1 cellular context compared by ENCODE assay signal in the genomic region with DNA sequence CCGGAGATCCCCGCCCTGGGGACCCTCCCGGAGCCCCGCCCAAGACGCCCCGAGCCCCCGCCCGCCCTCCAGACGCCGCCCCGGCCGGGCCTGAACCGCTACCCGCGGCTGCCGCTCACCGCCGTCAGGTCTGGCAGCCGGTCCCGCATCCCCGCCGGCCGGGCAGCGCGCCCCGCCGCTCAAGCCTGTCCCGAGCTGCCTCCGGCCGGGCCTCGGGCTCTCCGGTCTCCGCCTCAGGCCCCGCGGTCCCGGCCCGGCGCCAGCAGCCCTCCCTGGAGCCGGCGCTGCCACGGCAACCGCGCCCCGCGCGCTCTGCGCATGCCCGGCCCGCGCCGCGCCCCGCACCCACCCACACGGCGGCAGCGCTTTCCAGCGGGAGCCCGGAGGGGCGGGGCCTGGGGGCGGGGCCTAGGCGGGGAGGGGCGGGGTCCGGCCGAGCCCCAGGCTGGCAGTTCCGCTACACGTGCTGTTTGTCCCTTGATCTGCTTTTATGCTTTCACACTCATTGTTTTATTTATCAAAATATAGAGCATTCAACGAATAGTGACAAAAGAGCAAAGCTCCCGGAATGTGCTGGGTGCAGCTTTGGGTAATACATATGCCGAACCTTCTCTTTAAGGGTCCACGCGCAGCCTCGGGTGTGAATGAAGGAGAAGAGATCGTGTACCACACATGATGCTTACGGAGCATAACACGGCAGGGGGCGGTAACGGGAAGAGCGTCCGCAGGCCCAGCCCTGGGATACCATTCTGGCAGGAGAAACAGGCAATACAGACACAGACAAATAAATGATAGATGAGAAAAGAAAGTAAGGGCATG.
TF ChIP-seq lines count a peak whose summit lies in the region.

A gene (minus strand): TSS at position 300 of the 819 bp plus-strand sequence. CDS start 151 bp downstream, at position 149.

TF ChIP-seq in K562, 482 proteins besides CTCF, POLR2A, EP300 and RAD21 (continued from another document and continues in another):
- TF ChIP-seq, protein P1, sequence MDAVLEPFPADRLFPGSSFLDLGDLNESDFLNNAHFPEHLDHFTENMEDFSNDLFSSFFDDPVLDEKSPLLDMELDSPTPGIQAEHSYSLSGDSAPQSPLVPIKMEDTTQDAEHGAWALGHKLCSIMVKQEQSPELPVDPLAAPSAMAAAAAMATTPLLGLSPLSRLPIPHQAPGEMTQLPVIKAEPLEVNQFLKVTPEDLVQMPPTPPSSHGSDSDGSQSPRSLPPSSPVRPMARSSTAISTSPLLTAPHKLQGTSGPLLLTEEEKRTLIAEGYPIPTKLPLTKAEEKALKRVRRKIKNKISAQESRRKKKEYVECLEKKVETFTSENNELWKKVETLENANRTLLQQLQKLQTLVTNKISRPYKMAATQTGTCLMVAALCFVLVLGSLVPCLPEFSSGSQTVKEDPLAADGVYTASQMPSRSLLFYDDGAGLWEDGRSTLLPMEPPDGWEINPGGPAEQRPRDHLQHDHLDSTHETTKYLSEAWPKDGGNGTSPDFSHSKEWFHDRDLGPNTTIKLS (IDR thresholded peaks at IDR 0.05; ENCODE audit: borderline replicate concordance, low read depth) = peak; percentile 68
- TF ChIP-seq ARID2 (IDR thresholded peaks at IDR 0.05) = no peak; the same call in 1 of the 2 replicates
- TF ChIP-seq, protein P2, sequence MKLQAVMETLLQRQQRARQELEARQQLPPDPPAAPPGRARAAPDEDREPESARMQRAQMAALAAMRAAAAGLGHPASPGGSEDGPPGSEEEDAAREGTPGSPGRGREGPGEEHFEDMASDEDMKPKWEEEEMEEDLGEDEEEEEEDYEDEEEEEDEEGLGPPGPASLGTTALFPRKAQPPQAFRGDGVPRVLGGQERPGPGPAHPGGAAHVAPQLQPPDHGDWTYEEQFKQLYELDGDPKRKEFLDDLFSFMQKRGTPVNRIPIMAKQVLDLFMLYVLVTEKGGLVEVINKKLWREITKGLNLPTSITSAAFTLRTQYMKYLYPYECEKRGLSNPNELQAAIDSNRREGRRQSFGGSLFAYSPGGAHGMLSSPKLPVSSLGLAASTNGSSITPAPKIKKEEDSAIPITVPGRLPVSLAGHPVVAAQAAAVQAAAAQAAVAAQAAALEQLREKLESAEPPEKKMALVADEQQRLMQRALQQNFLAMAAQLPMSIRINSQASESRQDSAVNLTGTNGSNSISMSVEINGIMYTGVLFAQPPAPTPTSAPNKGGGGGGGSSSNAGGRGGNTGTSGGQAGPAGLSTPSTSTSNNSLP (IDR thresholded peaks at IDR 0.05; ENCODE audit: borderline replicate concordance, low read depth, low read length) = peak; percentile 55; the same call in 1 of the 2 replicates
- TF ChIP-seq RNF2 (IDR thresholded peaks at IDR 0.05) = peak; percentile 59; the same call in 1 of the 2 replicates
- 0 out of 2 replicates have a peak, but pooled peaks have one; percentile 35 for TF ChIP-seq SIN3B (IDR thresholded peaks at IDR 0.05; ENCODE audit: low read depth)
- no peak for TF ChIP-seq ZC3H8 (IDR thresholded peaks at IDR 0.05)
- peak; percentile 3 for TF ChIP-seq TAF1 (IDR thresholded peaks at IDR 0.05; ENCODE audit: control insufficient read depth, extremely low read depth, insufficient read depth, low read length, severe bottlenecking)
- TF ChIP-seq, protein P3, sequence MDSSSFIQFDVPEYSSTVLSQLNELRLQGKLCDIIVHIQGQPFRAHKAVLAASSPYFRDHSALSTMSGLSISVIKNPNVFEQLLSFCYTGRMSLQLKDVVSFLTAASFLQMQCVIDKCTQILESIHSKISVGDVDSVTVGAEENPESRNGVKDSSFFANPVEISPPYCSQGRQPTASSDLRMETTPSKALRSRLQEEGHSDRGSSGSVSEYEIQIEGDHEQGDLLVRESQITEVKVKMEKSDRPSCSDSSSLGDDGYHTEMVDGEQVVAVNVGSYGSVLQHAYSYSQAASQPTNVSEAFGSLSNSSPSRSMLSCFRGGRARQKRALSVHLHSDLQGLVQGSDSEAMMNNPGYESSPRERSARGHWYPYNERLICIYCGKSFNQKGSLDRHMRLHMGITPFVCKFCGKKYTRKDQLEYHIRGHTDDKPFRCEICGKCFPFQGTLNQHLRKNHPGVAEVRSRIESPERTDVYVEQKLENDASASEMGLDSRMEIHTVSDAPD (CRISPR knock-in tag; IDR thresholded peaks at IDR 0.05) = no peak
- peak; percentile 62; the same call in 1 of the 2 replicates for TF ChIP-seq TOE1 (IDR thresholded peaks at IDR 0.05; ENCODE audit: borderline replicate concordance)
- TF ChIP-seq TOE1 (CRISPR knock-in tag; IDR thresholded peaks at IDR 0.05; ENCODE audit: borderline replicate concordance, low read depth) = no peak
- TF ChIP-seq, protein P4, sequence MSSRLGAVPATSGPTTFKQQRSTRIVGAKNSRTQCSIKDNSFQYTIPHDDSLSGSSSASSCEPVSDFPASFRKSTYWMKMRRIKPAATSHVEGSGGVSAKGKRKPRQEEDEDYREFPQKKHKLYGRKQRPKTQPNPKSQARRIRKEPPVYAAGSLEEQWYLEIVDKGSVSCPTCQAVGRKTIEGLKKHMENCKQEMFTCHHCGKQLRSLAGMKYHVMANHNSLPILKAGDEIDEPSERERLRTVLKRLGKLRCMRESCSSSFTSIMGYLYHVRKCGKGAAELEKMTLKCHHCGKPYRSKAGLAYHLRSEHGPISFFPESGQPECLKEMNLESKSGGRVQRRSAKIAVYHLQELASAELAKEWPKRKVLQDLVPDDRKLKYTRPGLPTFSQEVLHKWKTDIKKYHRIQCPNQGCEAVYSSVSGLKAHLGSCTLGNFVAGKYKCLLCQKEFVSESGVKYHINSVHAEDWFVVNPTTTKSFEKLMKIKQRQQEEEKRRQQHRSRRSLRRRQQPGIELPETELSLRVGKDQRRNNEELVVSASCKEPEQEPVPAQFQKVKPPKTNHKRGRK (tag; IDR thresholded peaks at IDR 0.05) = no peak
- TF ChIP-seq MTF1 (CRISPR knock-in tag; IDR thresholded peaks at IDR 0.05; ENCODE audit: borderline replicate concordance) = no peak
- TF ChIP-seq COPS2 (conservative IDR thresholded peaks at IDR 0.05) = no peak
- TF ChIP-seq MXI1 (IDR thresholded peaks at IDR 0.05; ENCODE audit: low read depth, low read length) = peak; percentile 89
- TF ChIP-seq, protein P5, sequence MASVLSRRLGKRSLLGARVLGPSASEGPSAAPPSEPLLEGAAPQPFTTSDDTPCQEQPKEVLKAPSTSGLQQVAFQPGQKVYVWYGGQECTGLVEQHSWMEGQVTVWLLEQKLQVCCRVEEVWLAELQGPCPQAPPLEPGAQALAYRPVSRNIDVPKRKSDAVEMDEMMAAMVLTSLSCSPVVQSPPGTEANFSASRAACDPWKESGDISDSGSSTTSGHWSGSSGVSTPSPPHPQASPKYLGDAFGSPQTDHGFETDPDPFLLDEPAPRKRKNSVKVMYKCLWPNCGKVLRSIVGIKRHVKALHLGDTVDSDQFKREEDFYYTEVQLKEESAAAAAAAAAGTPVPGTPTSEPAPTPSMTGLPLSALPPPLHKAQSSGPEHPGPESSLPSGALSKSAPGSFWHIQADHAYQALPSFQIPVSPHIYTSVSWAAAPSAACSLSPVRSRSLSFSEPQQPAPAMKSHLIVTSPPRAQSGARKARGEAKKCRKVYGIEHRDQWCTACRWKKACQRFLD (CRISPR knock-in tag; IDR thresholded peaks at IDR 0.05) = no peak; the same call in 1 of the 2 replicates
- TF ChIP-seq, protein P6, sequence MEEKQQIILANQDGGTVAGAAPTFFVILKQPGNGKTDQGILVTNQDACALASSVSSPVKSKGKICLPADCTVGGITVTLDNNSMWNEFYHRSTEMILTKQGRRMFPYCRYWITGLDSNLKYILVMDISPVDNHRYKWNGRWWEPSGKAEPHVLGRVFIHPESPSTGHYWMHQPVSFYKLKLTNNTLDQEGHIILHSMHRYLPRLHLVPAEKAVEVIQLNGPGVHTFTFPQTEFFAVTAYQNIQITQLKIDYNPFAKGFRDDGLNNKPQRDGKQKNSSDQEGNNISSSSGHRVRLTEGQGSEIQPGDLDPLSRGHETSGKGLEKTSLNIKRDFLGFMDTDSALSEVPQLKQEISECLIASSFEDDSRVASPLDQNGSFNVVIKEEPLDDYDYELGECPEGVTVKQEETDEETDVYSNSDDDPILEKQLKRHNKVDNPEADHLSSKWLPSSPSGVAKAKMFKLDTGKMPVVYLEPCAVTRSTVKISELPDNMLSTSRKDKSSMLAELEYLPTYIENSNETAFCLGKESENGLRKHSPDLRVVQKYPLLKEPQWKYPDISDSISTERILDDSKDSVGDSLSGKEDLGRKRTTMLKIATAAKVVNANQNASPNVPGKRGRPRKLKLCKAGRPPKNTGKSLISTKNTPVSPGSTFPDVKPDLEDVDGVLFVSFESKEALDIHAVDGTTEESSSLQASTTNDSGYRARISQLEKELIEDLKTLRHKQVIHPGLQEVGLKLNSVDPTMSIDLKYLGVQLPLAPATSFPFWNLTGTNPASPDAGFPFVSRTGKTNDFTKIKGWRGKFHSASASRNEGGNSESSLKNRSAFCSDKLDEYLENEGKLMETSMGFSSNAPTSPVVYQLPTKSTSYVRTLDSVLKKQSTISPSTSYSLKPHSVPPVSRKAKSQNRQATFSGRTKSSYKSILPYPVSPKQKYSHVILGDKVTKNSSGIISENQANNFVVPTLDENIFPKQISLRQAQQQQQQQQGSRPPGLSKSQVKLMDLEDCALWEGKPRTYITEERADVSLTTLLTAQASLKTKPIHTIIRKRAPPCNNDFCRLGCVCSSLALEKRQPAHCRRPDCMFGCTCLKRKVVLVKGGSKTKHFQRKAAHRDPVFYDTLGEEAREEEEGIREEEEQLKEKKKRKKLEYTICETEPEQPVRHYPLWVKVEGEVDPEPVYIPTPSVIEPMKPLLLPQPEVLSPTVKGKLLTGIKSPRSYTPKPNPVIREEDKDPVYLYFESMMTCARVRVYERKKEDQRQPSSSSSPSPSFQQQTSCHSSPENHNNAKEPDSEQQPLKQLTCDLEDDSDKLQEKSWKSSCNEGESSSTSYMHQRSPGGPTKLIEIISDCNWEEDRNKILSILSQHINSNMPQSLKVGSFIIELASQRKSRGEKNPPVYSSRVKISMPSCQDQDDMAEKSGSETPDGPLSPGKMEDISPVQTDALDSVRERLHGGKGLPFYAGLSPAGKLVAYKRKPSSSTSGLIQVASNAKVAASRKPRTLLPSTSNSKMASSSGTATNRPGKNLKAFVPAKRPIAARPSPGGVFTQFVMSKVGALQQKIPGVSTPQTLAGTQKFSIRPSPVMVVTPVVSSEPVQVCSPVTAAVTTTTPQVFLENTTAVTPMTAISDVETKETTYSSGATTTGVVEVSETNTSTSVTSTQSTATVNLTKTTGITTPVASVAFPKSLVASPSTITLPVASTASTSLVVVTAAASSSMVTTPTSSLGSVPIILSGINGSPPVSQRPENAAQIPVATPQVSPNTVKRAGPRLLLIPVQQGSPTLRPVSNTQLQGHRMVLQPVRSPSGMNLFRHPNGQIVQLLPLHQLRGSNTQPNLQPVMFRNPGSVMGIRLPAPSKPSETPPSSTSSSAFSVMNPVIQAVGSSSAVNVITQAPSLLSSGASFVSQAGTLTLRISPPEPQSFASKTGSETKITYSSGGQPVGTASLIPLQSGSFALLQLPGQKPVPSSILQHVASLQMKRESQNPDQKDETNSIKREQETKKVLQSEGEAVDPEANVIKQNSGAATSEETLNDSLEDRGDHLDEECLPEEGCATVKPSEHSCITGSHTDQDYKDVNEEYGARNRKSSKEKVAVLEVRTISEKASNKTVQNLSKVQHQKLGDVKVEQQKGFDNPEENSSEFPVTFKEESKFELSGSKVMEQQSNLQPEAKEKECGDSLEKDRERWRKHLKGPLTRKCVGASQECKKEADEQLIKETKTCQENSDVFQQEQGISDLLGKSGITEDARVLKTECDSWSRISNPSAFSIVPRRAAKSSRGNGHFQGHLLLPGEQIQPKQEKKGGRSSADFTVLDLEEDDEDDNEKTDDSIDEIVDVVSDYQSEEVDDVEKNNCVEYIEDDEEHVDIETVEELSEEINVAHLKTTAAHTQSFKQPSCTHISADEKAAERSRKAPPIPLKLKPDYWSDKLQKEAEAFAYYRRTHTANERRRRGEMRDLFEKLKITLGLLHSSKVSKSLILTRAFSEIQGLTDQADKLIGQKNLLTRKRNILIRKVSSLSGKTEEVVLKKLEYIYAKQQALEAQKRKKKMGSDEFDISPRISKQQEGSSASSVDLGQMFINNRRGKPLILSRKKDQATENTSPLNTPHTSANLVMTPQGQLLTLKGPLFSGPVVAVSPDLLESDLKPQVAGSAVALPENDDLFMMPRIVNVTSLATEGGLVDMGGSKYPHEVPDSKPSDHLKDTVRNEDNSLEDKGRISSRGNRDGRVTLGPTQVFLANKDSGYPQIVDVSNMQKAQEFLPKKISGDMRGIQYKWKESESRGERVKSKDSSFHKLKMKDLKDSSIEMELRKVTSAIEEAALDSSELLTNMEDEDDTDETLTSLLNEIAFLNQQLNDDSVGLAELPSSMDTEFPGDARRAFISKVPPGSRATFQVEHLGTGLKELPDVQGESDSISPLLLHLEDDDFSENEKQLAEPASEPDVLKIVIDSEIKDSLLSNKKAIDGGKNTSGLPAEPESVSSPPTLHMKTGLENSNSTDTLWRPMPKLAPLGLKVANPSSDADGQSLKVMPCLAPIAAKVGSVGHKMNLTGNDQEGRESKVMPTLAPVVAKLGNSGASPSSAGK (IDR thresholded peaks at IDR 0.05) = peak; percentile 98
- 0 out of 2 replicates have a peak, but pooled peaks have one; percentile 22 for TF ChIP-seq PML (IDR thresholded peaks at IDR 0.05; ENCODE audit: low read length)
- TF ChIP-seq, protein P7, sequence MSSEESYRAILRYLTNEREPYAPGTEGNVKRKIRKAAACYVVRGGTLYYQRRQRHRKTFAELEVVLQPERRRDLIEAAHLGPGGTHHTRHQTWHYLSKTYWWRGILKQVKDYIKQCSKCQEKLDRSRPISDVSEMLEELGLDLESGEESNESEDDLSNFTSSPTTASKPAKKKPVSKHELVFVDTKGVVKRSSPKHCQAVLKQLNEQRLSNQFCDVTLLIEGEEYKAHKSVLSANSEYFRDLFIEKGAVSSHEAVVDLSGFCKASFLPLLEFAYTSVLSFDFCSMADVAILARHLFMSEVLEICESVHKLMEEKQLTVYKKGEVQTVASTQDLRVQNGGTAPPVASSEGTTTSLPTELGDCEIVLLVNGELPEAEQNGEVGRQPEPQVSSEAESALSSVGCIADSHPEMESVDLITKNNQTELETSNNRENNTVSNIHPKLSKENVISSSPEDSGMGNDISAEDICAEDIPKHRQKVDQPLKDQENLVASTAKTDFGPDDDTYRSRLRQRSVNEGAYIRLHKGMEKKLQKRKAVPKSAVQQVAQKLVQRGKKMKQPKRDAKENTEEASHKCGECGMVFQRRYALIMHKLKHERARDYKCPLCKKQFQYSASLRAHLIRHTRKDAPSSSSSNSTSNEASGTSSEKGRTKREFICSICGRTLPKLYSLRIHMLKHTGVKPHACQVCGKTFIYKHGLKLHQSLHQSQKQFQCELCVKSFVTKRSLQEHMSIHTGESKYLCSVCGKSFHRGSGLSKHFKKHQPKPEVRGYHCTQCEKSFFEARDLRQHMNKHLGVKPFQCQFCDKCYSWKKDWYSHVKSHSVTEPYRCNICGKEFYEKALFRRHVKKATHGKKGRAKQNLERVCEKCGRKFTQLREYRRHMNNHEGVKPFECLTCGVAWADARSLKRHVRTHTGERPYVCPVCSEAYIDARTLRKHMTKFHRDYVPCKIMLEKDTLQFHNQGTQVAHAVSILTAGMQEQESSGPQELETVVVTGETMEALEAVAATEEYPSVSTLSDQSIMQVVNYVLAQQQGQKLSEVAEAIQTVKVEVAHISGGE (CRISPR knock-in tag; IDR thresholded peaks at IDR 0.05) = 0 out of 6 replicates have a peak, but pooled peaks of 1 of the 3 experiments have one; percentile 41
- no peak for TF ChIP-seq ZNF253 (CRISPR knock-in tag; conservative IDR thresholded peaks at IDR 0.05)
- TF ChIP-seq MEIS2 (IDR thresholded peaks at IDR 0.05; ENCODE audit: partially characterized antibody) = no peak
- no peak for TF ChIP-seq SIRT6 (IDR thresholded peaks at IDR 0.05; ENCODE audit: low read depth, low read length)
